Comparison of ENCODE assay signal across 9 cellular contexts in genomic region chr21:41684381-41685245, GRCh38.
DNase-seq lines count a peak whose midpoint lies in the region; ATAC-seq lines count a peak whose summit lies in the region.
"Had no signal": no experiment of that assay in that cellular context is flagged by ENCODE, and none has a peak within 500 bp of the region (broad histone marks: within the 10 kb centered on the region; RNA-seq: fewer than 3 reads in every experiment).

No MANE protein-coding gene starts in this region.

- no peak for ATAC-seq in HG03280 (IDR thresholded peaks at IDR 0.05; ENCODE audit: unreplicated experiment)

- DNase-seq in ELR (ENCODE audit: low read depth) (peak; percentile 72), T1000 (lab: John Stamatoyannopoulos, UW) (peak; percentile 40), glomerular visceral epithelial cell (ENCODE audit: extremely low spot score) (peak; percentile 68), skeletal muscle cell (ENCODE audit: low read depth) (peak; percentile 58), NCI-H1694 treated with DMSO at 0.1 percent for 48 hours (lab: John Stamatoyannopoulos, UW) (no peak), COLO829 (ENCODE audit: low spot score) (no peak)
- DNase-seq in stimulated activated CD4-positive, alpha-beta T cell treated with anti-CD3 and anti-CD28 coated beads, Interleukin-15, amount 100 ng/mL, for 24 hours = no peak
- DNase-seq: DND-41 had no signal

- no peak overlapping the region for H3K4me3 ChIP-seq in skeletal muscle cell (ENCODE audit: low read depth, low read length)

Comparison
In these comparisons a context has a peak if more than half of its experiments do, and no peak if none do; other contexts are left out.
1. DNase-seq: peak in ELR (single experiment), T1000 (single experiment), glomerular visceral epithelial cell (single experiment) and skeletal muscle cell (single experiment); none in NCI-H1694 treated with DMSO at 0.1 percent for 48 hours (single experiment), stimulated activated CD4-positive, alpha-beta T cell treated with anti-CD3 and anti-CD28 coated beads, Interleukin-15, amount 100 ng/mL, for 24 hours (single experiment) and COLO829 (single experiment).